ENCODE assay signal across 19 cellular contexts in the genomic region with DNA sequence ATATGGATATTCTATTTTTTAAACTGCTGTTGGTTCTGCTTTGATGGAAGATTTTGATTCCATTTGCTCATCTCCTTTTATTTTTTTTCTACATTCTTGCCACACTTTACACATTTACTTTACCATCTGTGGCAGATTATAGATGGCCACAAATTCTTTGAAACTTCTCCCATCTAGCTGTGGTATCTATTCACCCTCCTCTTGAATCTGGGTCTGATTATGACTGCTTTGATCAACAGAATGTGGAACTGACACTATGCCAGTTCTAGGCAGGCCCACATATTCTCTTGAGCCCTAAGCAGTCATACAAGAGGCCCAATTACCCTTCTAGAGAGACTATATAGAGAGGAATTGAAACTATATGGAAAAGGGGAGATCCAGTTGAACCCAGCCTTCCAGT.
A peak's percentile ranks its signal among the peaks of the same experiment; 100 is the strongest.
DNase-seq lines count a peak whose midpoint lies in the region; ATAC-seq, FAIRE-seq and TF ChIP-seq lines count a peak whose summit lies in the region.
"Had no signal": no experiment of that assay in that cellular context is flagged by ENCODE, and none has a peak within 500 bp of the region (broad histone marks: within the 10 kb centered on the region; RNA-seq: fewer than 3 reads in every experiment).

No MANE protein-coding gene starts in this region.

- BruUV-seq in GM12878 (replicated peaks; lab: Mats Ljungman, UMichigan) = no TSS peak

- no peaks in the 10 kb centered on the region; the same call in 2 of the 3 replicates for H3K9me3 ChIP-seq in GM12878 (replicated peaks; ENCODE audit: control insufficient read depth, insufficient read depth, low read length)

- H3K79me2 ChIP-seq in GM12878 (ENCODE audit: control insufficient read depth, insufficient read depth, low read length) = no peaks in the 10 kb centered on the region

- H3K4me3 ChIP-seq in AG10803 (ENCODE audit: low read length) = no peak overlapping the region
- H3K4me3 ChIP-seq in GM12878 = no peak overlapping the region
- H3K4me3 ChIP-seq: BLaER1 had no signal

- DNase-seq in activated CD4-positive, alpha-beta memory T cell treated with anti-CD3 and anti-CD28 coated beads for 36 hours = no peak
- no peak for DNase-seq in activated CD4-positive, alpha-beta memory T cell treated with anti-CD3 and anti-CD28 coated beads, Interleukin-2, amount 10 ng/mL, durations not matched to agents 7 days and 5 days
- DNase-seq in AG10803 (ENCODE audit: low read depth) (peak; percentile 67), GM12878 (ENCODE audit: low read depth, low spot score) (no peak), fibroblast of peridontal ligament (ENCODE audit: extremely low read depth) (peak; percentile 96), GM20000 (ENCODE audit: low spot score) (no peak)
- DNase-seq: CD4-positive, alpha-beta memory T cell; DMS79 treated with DMSO at 0.1 percent for 48 hours; GF-D8; GOT3; H7; HFFc6 had no signal

- ATAC-seq in GM12878 (no peak), GM19467 (IDR thresholded peaks at IDR 0.05; ENCODE audit: unreplicated experiment) (no peak), GM21381 (IDR thresholded peaks at IDR 0.05; ENCODE audit: unreplicated experiment) (no peak)
- ATAC-seq: HCT116 had no signal

- TF ChIP-seq RAD21 in GM12878 (IDR thresholded peaks at IDR 0.05; ENCODE audit: insufficient read depth, low read depth, low read length) = no peak

- H3K27ac Mint-ChIP-seq in activated CD4-positive, alpha-beta memory T cell treated with anti-CD3 and anti-CD28 coated beads for 36 hours = peak overlapping the region; percentile 92
- H3K27ac Mint-ChIP-seq in activated CD4-positive, alpha-beta memory T cell treated with anti-CD3 and anti-CD28 coated beads, Interleukin-2, amount 10 ng/mL, durations not matched to agents 7 days and 5 days = no peak overlapping the region
- H3K27ac Mint-ChIP-seq: CD14-positive monocyte; CD4-positive, alpha-beta memory T cell; HFFc6 had no signal

- TF ChIP-seq EP300 in GM12878 (IDR thresholded peaks at IDR 0.05; ENCODE audit: borderline replicate concordance in 1 of 2, control insufficient read depth in 1 of 2, low read depth in 2 of 2, low read length in 2 of 2) = no peak

- RAD21 ChIA-PET in GM12878 (lab: Charles Lee; ENCODE audit: unreplicated experiment) = no interaction called here

- TF ChIP-seq POLR2A in GM12878 (IDR thresholded peaks at IDR 0.05; ENCODE audit: low read depth, low read length) = no peak

- SMC1A ChIA-PET in GM12878 (lab: Charles Lee; ENCODE audit: uncharacterized antibody, unreplicated experiment) = no interaction called here

- no peak overlapping the region for H3K27ac ChIP-seq in GM12878 (ENCODE audit: control insufficient read depth, insufficient read depth)
- H3K27ac ChIP-seq: BLaER1, HL-60 had no signal

- in situ Hi-C loops in GM12878 (cut with MboI) = no loop called here

- intact Hi-C loops in activated CD4-positive, alpha-beta memory T cell treated with anti-CD3 and anti-CD28 coated beads for 36 hours (cut with micrococcal nuclease) = loop anchor here (1.0 to 2.0 kb wide), 7 partner anchors 16 to 250 kb away; no protein-coding TSS in a partner anchor
- intact Hi-C loops in GM12878 (cut with micrococcal nuclease; ENCODE audit: unreplicated experiment) = no loop called here

- H4K20me1 ChIP-seq in GM12878 (ENCODE audit: control insufficient read depth, insufficient read depth) = no peaks in the 10 kb centered on the region
- H4K20me1 ChIP-seq: BLaER1 had no signal

- no peaks in the 10 kb centered on the region for H3K4me1 ChIP-seq in GM12878 (ENCODE audit: control insufficient read depth, insufficient read depth, low read length)
- H3K4me1 ChIP-seq: BLaER1 had no signal

- H3K9me3 Mint-ChIP-seq in activated CD4-positive, alpha-beta memory T cell treated with anti-CD3 and anti-CD28 coated beads for 36 hours = peaks cover 22% of the 10 kb centered on the region
- peaks cover 28% of the 10 kb centered on the region for H3K9me3 Mint-ChIP-seq in activated CD4-positive, alpha-beta memory T cell treated with anti-CD3 and anti-CD28 coated beads, Interleukin-2, amount 10 ng/mL, durations not matched to agents 7 days and 5 days

- no peaks in the 10 kb centered on the region for H3K36me3 ChIP-seq in GM12878 (ENCODE audit: control insufficient read depth in 2 of 2, insufficient read depth in 2 of 2, low read length in 1 of 2)
- H3K36me3 ChIP-seq: BLaER1 had no signal

- H3K9ac ChIP-seq in GM12878 (ENCODE audit: control insufficient read depth, insufficient read depth, low read length) = no peak overlapping the region
- H3K9ac ChIP-seq: BLaER1 had no signal

- H3K27me3 Mint-ChIP-seq in activated CD4-positive, alpha-beta memory T cell treated with anti-CD3 and anti-CD28 coated beads for 36 hours = no peaks in the 10 kb centered on the region
- no peaks in the 10 kb centered on the region for H3K27me3 Mint-ChIP-seq in activated CD4-positive, alpha-beta memory T cell treated with anti-CD3 and anti-CD28 coated beads, Interleukin-2, amount 10 ng/mL, durations not matched to agents 7 days and 5 days
- H3K27me3 Mint-ChIP-seq: CD4-positive, alpha-beta memory T cell had no signal

- CTCF ChIA-PET in activated CD4-positive, alpha-beta memory T cell treated with anti-CD3 and anti-CD28 coated beads for 36 hours (lab: Charles Lee) = interaction anchor here (1.0 to 1.1 kb wide), 2 partner anchors 37 to 444 kb away, joined by 3 to 4 read pairs; no protein-coding TSS in a partner anchor
- CTCF ChIA-PET in activated CD4-positive, alpha-beta memory T cell treated with anti-CD3 and anti-CD28 coated beads, Interleukin-2, amount 10 ng/mL, durations not matched to agents 7 days and 5 days (lab: Charles Lee) = no interaction called here
- CTCF ChIA-PET in GM12878 (lab: Yijun Ruan, JAX) = interaction anchor here (0.6 kb wide), 1 partner anchor 247 kb away, joined by 3 read pairs; no protein-coding TSS in a partner anchor

- H3K27me3 ChIP-seq in GM12878 (replicated peaks in 1 of 2; ENCODE audit: control insufficient read depth in 2 of 2, insufficient read depth in 2 of 2, low read length in 1 of 2) = no peaks in the 10 kb centered on the region; a peak in 1 of 4 replicates
- H3K27me3 ChIP-seq: BLaER1 had no signal

- no peak overlapping the region for H2AFZ ChIP-seq in GM12878 (ENCODE audit: control insufficient read depth, low read depth, low read length)

- no peak overlapping the region for H3K4me2 ChIP-seq in GM12878 (ENCODE audit: control insufficient read depth, insufficient read depth)
- H3K4me2 ChIP-seq: BLaER1 had no signal

- peaks cover 23% of the 10 kb centered on the region for H3K36me3 Mint-ChIP-seq in activated CD4-positive, alpha-beta memory T cell treated with anti-CD3 and anti-CD28 coated beads for 36 hours
- peaks cover 22% of the 10 kb centered on the region for H3K36me3 Mint-ChIP-seq in activated CD4-positive, alpha-beta memory T cell treated with anti-CD3 and anti-CD28 coated beads, Interleukin-2, amount 10 ng/mL, durations not matched to agents 7 days and 5 days (ENCODE audit: low read depth)

- FAIRE-seq in GM12878 (lab: Jason Lieb, UNC) = peak; percentile 23
- FAIRE-seq: GM19239 had no signal

- H3K4me1 Mint-ChIP-seq in activated CD4-positive, alpha-beta memory T cell treated with anti-CD3 and anti-CD28 coated beads for 36 hours (ENCODE audit: low read depth) = peaks cover 37% of the 10 kb centered on the region
- H3K4me1 Mint-ChIP-seq in activated CD4-positive, alpha-beta memory T cell treated with anti-CD3 and anti-CD28 coated beads, Interleukin-2, amount 10 ng/mL, durations not matched to agents 7 days and 5 days = peaks cover 18% of the 10 kb centered on the region
- H3K4me1 Mint-ChIP-seq: CD14-positive monocyte had no signal

- no peak for TF ChIP-seq CTCF in AG10803 (conservative IDR thresholded peaks at IDR 0.05; ENCODE audit: low read length)
- no peak for TF ChIP-seq CTCF in GM12878 (IDR thresholded peaks at IDR 0.05 in 2 of 3, conservative IDR thresholded peaks at IDR 0.05 in 1 of 3; ENCODE audit: control insufficient read depth in 2 of 3, extremely low read depth in 1 of 3, insufficient read depth in 1 of 3, low read depth in 3 of 3, low read length in 3 of 3)
- no peak for TF ChIP-seq CTCF in GM20000 (IDR thresholded peaks at IDR 0.05; ENCODE audit: extremely low read depth, missing control alignments)

- POLR2A ChIA-PET in activated CD4-positive, alpha-beta memory T cell treated with anti-CD3 and anti-CD28 coated beads for 36 hours (lab: Charles Lee) = interaction anchor here (0.9 to 1.7 kb wide), 4 partner anchors 16 to 246 kb away, joined by 3 to 13 read pairs (median 4); no protein-coding TSS in a partner anchor
- POLR2A ChIA-PET in activated CD4-positive, alpha-beta memory T cell treated with anti-CD3 and anti-CD28 coated beads, Interleukin-2, amount 10 ng/mL, durations not matched to agents 7 days and 5 days (lab: Charles Lee) = no interaction called here
- POLR2A ChIA-PET in GM12878 (lab: Charles Lee) = no interaction called here

- H3K4me3 Mint-ChIP-seq in activated CD4-positive, alpha-beta memory T cell treated with anti-CD3 and anti-CD28 coated beads for 36 hours = peak overlapping the region; percentile 21
- no peak overlapping the region for H3K4me3 Mint-ChIP-seq in activated CD4-positive, alpha-beta memory T cell treated with anti-CD3 and anti-CD28 coated beads, Interleukin-2, amount 10 ng/mL, durations not matched to agents 7 days and 5 days
- H3K4me3 Mint-ChIP-seq: CD14-positive monocyte; CD4-positive, alpha-beta memory T cell; HFFc6 had no signal

TF ChIP-seq in GM12878, 131 proteins besides CTCF, POLR2A, EP300 and RAD21 (continues in another document):
- TF ChIP-seq MEF2A (IDR thresholded peaks at IDR 0.05; ENCODE audit: insufficient read depth, low read depth, low read length) (no peak), BMI1 (IDR thresholded peaks at IDR 0.05; ENCODE audit: borderline replicate concordance) (no peak)
- TF ChIP-seq, protein P1, sequence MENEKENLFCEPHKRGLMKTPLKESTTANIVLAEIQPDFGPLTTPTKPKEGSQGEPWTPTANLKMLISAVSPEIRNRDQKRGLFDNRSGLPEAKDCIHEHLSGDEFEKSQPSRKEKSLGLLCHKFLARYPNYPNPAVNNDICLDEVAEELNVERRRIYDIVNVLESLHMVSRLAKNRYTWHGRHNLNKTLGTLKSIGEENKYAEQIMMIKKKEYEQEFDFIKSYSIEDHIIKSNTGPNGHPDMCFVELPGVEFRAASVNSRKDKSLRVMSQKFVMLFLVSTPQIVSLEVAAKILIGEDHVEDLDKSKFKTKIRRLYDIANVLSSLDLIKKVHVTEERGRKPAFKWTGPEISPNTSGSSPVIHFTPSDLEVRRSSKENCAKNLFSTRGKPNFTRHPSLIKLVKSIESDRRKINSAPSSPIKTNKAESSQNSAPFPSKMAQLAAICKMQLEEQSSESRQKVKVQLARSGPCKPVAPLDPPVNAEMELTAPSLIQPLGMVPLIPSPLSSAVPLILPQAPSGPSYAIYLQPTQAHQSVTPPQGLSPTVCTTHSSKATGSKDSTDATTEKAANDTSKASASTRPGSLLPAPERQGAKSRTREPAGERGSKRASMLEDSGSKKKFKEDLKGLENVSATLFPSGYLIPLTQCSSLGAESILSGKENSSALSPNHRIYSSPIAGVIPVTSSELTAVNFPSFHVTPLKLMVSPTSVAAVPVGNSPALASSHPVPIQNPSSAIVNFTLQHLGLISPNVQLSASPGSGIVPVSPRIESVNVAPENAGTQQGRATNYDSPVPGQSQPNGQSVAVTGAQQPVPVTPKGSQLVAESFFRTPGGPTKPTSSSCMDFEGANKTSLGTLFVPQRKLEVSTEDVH (IDR thresholded peaks at IDR 0.05; ENCODE audit: low read depth, partially characterized antibody) = no peak

Comparison
In these comparisons a context has a peak if more than half of its experiments do, and no peak if none do; other contexts are left out.
1. DNase-seq: peak in AG10803 (single experiment) and fibroblast of peridontal ligament (single experiment); none in activated CD4-positive, alpha-beta memory T cell treated with anti-CD3 and anti-CD28 coated beads for 36 hours (single experiment), activated CD4-positive, alpha-beta memory T cell treated with anti-CD3 and anti-CD28 coated beads, Interleukin-2, amount 10 ng/mL, durations not matched to agents 7 days and 5 days (single experiment), GM12878 (single experiment) and GM20000 (single experiment).